ENCODE assay signal across 16 cellular contexts in the genomic region with DNA sequence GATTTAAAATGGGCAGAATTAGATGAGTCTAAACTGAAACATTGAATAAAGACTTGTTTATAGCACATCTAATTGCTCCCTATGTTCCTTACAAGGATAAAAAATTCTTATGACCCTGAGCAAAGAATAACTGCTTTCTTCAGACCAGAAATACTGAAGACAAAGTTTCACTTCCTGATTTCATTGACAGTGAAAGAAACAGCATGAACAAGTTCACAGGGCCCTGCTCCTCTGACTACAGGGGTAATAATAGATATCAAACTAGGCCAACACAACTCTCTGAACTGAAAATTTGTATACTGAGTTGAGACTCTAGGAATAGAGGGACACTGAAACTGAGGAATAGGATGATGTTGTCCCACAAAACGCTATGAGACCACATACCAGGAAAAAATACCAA.
A peak's percentile ranks its signal among the peaks of the same experiment; 100 is the strongest.
DNase-seq lines count a peak whose midpoint lies in the region; ATAC-seq and TF ChIP-seq lines count a peak whose summit lies in the region.
"Had no signal": no experiment of that assay in that cellular context is flagged by ENCODE, and none has a peak within 500 bp of the region (broad histone marks: within the 10 kb centered on the region; RNA-seq: fewer than 3 reads in every experiment).

No MANE protein-coding gene starts in this region.

- H3K27me3 ChIP-seq in KMS-11 (ENCODE audit: insufficient read depth, low read depth): no peaks in the 10 kb centered on the region
- no peaks in the 10 kb centered on the region for H3K27me3 ChIP-seq in CD4-positive, alpha-beta memory T cell (ENCODE audit: insufficient read depth, low read length)

- peaks cover 11% of the 10 kb centered on the region for H3K4me1 ChIP-seq in KMS-11 (ENCODE audit: low read depth, poor library complexity, severe bottlenecking)
- H3K4me1 ChIP-seq in CD4-positive, alpha-beta memory T cell (ENCODE audit: insufficient read depth, low read length): no peaks in the 10 kb centered on the region

- H3K4me3 ChIP-seq in KMS-11 (IDR thresholded peaks at IDR 0.05; ENCODE audit: insufficient read depth, low read depth, low read length): no peak overlapping the region
- H3K4me3 ChIP-seq in CD4-positive, alpha-beta memory T cell (ENCODE audit: low read length in 2 of 2): no peak overlapping the region
- H3K4me3 ChIP-seq in foreskin fibroblast (ENCODE audit: low read depth in 1 of 2, low read length in 2 of 2): no peak overlapping the region
- H3K4me3 ChIP-seq: thoracic aorta had no signal

- peak overlapping the region; percentile 23; the same call in 1 of the 2 replicates for H3K4me2 ChIP-seq in KMS-11

- peak; percentile 96 for ATAC-seq in GM19328 (IDR thresholded peaks at IDR 0.05; ENCODE audit: unreplicated experiment)
- ATAC-seq in HG02759 (IDR thresholded peaks at IDR 0.05; ENCODE audit: unreplicated experiment): peak; percentile 95
- peak; percentile 39 for ATAC-seq in memory B cell (ENCODE audit: low read depth)
- ATAC-seq: CD8-positive, alpha-beta T cell; HCT116 had no signal

- H3K4me1 Mint-ChIP-seq in memory B cell: no peaks in the 10 kb centered on the region
- no peaks in the 10 kb centered on the region for H3K4me1 Mint-ChIP-seq in CD4-positive, alpha-beta memory T cell

- peaks cover 3% of the 10 kb centered on the region for H3K9me3 Mint-ChIP-seq in memory B cell
- H3K9me3 Mint-ChIP-seq in CD4-positive, alpha-beta memory T cell: peaks cover 2 to 30% (median 13%) of the 10 kb centered on the region in 8 donors

- intact Hi-C loops in CD4-positive, alpha-beta memory T cell (cut with micrococcal nuclease): no loop called here

- no peak overlapping the region for H2AFZ ChIP-seq in KMS-11 (ENCODE audit: low read depth)

- no peak overlapping the region for H3K9ac ChIP-seq in KMS-11

- H4K20me1 ChIP-seq in KMS-11 (ENCODE audit: insufficient read depth): no peaks in the 10 kb centered on the region

- H3K27me3 Mint-ChIP-seq in memory B cell: no peaks in the 10 kb centered on the region
- H3K27me3 Mint-ChIP-seq in CD4-positive, alpha-beta memory T cell: no peaks in the 10 kb centered on the region
- H3K27me3 Mint-ChIP-seq: brain had no signal

- no peaks in the 10 kb centered on the region; the same call in 1 of the 2 replicates for H3K36me3 ChIP-seq in KMS-11 (ENCODE audit: insufficient read depth)
- H3K36me3 ChIP-seq in CD4-positive, alpha-beta memory T cell (ENCODE audit: insufficient read depth, low read length): no peaks in the 10 kb centered on the region
- H3K36me3 ChIP-seq: thoracic aorta had no signal

- POLR2A ChIA-PET in CD4-positive, alpha-beta memory T cell (lab: Charles Lee; ENCODE audit: partially characterized antibody): no interaction called here

- no peaks in the 10 kb centered on the region for H3K79me2 ChIP-seq in KMS-11 (ENCODE audit: insufficient read depth, low read depth)

- H3K4me3 Mint-ChIP-seq in memory B cell: no peak overlapping the region
- H3K4me3 Mint-ChIP-seq in CD4-positive, alpha-beta memory T cell: no peak overlapping the region
- H3K4me3 Mint-ChIP-seq: brain; CD8-positive, alpha-beta T cell had no signal

- DNase-seq in memory B cell (ENCODE audit: low spot score in 2 of 2) (no peak), foreskin fibroblast (no peak), GM03348 (ENCODE audit: low spot score) (no peak), NCI-H187 treated with DMSO at 0.1 percent for 48 hours (lab: John Stamatoyannopoulos, UW) (no peak)
- no peak for DNase-seq in CD4-positive, alpha-beta memory T cell
- DNase-seq: activated gamma-delta T cell; CD8-positive, alpha-beta T cell; GDM1; NCI-H1048; NCI-H2227 treated with DMSO at 0.1 percent for 48 hours had no signal

- no peak overlapping the region for H3K27ac Mint-ChIP-seq in memory B cell
- H3K27ac Mint-ChIP-seq in CD4-positive, alpha-beta memory T cell: no peak overlapping the region
- H3K27ac Mint-ChIP-seq: brain; CD8-positive, alpha-beta T cell had no signal

- CTCF ChIA-PET in CD4-positive, alpha-beta memory T cell (lab: Charles Lee; ENCODE audit: partially characterized antibody): no interaction called here

- no peak for TF ChIP-seq CTCF in KMS-11 (conservative IDR thresholded peaks at IDR 0.05; ENCODE audit: low read depth, low read length)
- no peak for TF ChIP-seq CTCF in foreskin fibroblast (IDR thresholded peaks at IDR 0.05; ENCODE audit: low read depth, low read length)

- H3K27ac ChIP-seq in KMS-11: no peak overlapping the region
- no peak overlapping the region for H3K27ac ChIP-seq in CD4-positive, alpha-beta memory T cell (ENCODE audit: low read depth, low read length)
- H3K27ac ChIP-seq: thoracic aorta had no signal

- H3K9me3 ChIP-seq in CD4-positive, alpha-beta memory T cell (ENCODE audit: control insufficient read depth in 1 of 2, low read length in 2 of 2): peaks cover 0 to 6% of the 10 kb centered on the region in 2 donors
- H3K9me3 ChIP-seq: thoracic aorta had no signal

- H3K36me3 Mint-ChIP-seq in memory B cell: no peaks in the 10 kb centered on the region
- no peaks in the 10 kb centered on the region for H3K36me3 Mint-ChIP-seq in CD4-positive, alpha-beta memory T cell
- H3K36me3 Mint-ChIP-seq: brain; CD8-positive, alpha-beta T cell had no signal

Comparison
In these comparisons a context has a peak if more than half of its experiments do, and no peak if none do; other contexts are left out.
1. ATAC-seq: peak in every context shown above with its lines; median percentile 96 in GM19328; 95 in HG02759; 39 in memory B cell.